Comparison of ENCODE assay signal across 23 cellular contexts in genomic region chr5:58199087-58199486, GRCh38.
DNase-seq lines count a peak whose midpoint lies in the region; ATAC-seq, FAIRE-seq and TF ChIP-seq lines count a peak whose summit lies in the region.
"Had no signal": no experiment of that assay in that cellular context is flagged by ENCODE, and none has a peak within 500 bp of the region (broad histone marks: within the 10 kb centered on the region; RNA-seq: fewer than 3 reads in every experiment).

No MANE protein-coding gene starts in this region.

- H3K9me2 ChIP-seq in SK-N-SH, result no peaks in the 10 kb centered on the region

- H3K36me3 ChIP-seq in Panc1 (ENCODE audit: control insufficient read depth, insufficient read depth, low read length) (no peaks in the 10 kb centered on the region), SK-N-SH (replicated peaks in 1 of 2; ENCODE audit: control insufficient read depth in 1 of 2, insufficient read depth in 2 of 2, low read length in 1 of 2) (no peaks in the 10 kb centered on the region), astrocyte (ENCODE audit: insufficient read depth, low read length) (no peaks in the 10 kb centered on the region)
- H3K36me3 ChIP-seq: BLaER1 treated with 17β-estradiol and CSF1 and Interleukin-3, amounts not matched to agents 10 nM and 100 nM had no signal

- no peaks in the 10 kb centered on the region for H3K4me1 Mint-ChIP-seq in astrocyte (ENCODE audit: low read depth, unreplicated experiment)
- H3K4me1 Mint-ChIP-seq in activated CD4-positive, alpha-beta T cell treated with anti-CD3 and anti-CD28 coated beads, Interleukin-2, amount 10 ng/mL, durations not matched to agents 7 days and 5 days, result no peaks in the 10 kb centered on the region
- H3K4me1 Mint-ChIP-seq: B cell had no signal

- H3K27me3 Mint-ChIP-seq in astrocyte (ENCODE audit: low read depth, unreplicated experiment), result no peaks in the 10 kb centered on the region
- peaks cover 5% of the 10 kb centered on the region for H3K27me3 Mint-ChIP-seq in activated CD4-positive, alpha-beta T cell treated with anti-CD3 and anti-CD28 coated beads, Interleukin-2, amount 10 ng/mL, durations not matched to agents 7 days and 5 days
- H3K27me3 Mint-ChIP-seq: CD4-positive, alpha-beta T cell had no signal

- H3K4me3 ChIP-seq in Panc1 (ENCODE audit: low read depth in 2 of 2, low read length in 2 of 2), result no peak overlapping the region
- H3K4me3 ChIP-seq in SK-N-SH (ENCODE audit: low read depth in 2 of 2, low read length in 1 of 2), result no peak overlapping the region
- H3K4me3 ChIP-seq in astrocyte (ENCODE audit: insufficient read depth, low read depth, low read length), result no peak overlapping the region
- H3K4me3 ChIP-seq: A549; BLaER1 treated with 17β-estradiol and CSF1 and Interleukin-3, amounts not matched to agents 10 nM and 100 nM; GM12878 had no signal

- BruUV-seq in Panc1 (replicated peaks; lab: Mats Ljungman, UMichigan), result no TSS peak

- intact Hi-C loops in Panc1 (cut with micrococcal nuclease; ENCODE audit: unreplicated experiment), result no loop called here

- TF ChIP-seq CTCF in Panc1 (IDR thresholded peaks at IDR 0.05) (no peak), SK-N-SH (IDR thresholded peaks at IDR 0.05) (no peak), astrocyte (IDR thresholded peaks at IDR 0.05; ENCODE audit: insufficient read depth, low read depth, low read length) (no peak)

- H3K79me2 ChIP-seq in SK-N-SH (ENCODE audit: insufficient read depth), result no peaks in the 10 kb centered on the region
- H3K79me2 ChIP-seq in astrocyte (ENCODE audit: insufficient read depth, low read length), result no peaks in the 10 kb centered on the region

- CTCF ChIA-PET in Panc1 (lab: Charles Lee), result no interaction called here
- CTCF ChIA-PET in SK-N-SH (lab: Yijun Ruan, JAX), result interaction anchor here (1.1 to 1.8 kb wide), 3 partner anchors 72 to 901 kb away, joined by 3 to 7 read pairs (median 3); no protein-coding TSS in a partner anchor
- CTCF ChIA-PET in activated CD4-positive, alpha-beta T cell treated with anti-CD3 and anti-CD28 coated beads, Interleukin-2, amount 10 ng/mL, durations not matched to agents 7 days and 5 days (lab: Charles Lee), result no interaction called here

- no peaks in the 10 kb centered on the region for H3K27me3 ChIP-seq in Panc1 (ENCODE audit: control insufficient read depth, insufficient read depth, low read length)
- no peaks in the 10 kb centered on the region for H3K27me3 ChIP-seq in SK-N-SH (ENCODE audit: insufficient read depth)
- H3K27me3 ChIP-seq in astrocyte (ENCODE audit: insufficient read depth, low read length), result no peaks in the 10 kb centered on the region
- H3K27me3 ChIP-seq: BLaER1 treated with 17β-estradiol and CSF1 and Interleukin-3, amounts not matched to agents 10 nM and 100 nM had no signal

- 79% methylated on average over 2 of the region's 2 CpGs for WGBS in SK-N-SH (ENCODE audit: low lambda C conversion rate)

- DNase-seq in Panc1 (ENCODE audit: low read depth, low spot score), result no peak
- peak; percentile 30 for DNase-seq in SK-N-SH
- DNase-seq in astrocyte (ENCODE audit: low read depth), result no peak
- DNase-seq in left kidney (ENCODE audit: low read depth, low spot score), result peak; percentile 23
- no peak for DNase-seq in activated CD4-positive, alpha-beta T cell treated with anti-CD3 and anti-CD28 coated beads, Interleukin-2, amount 10 ng/mL, durations not matched to agents 7 days and 5 days
- DNase-seq in SHP77 treated with DMSO at 0.1 percent for 48 hours (lab: John Stamatoyannopoulos, UW), result no peak
- DNase-seq: AML-193; Caco-2; Calu3; CD4-positive, alpha-beta T cell; CD8-positive, alpha-beta T cell; DMS79 treated with DMSO at 0.1 percent for 48 hours; GDM1 had no signal

- peak; percentile 20 for FAIRE-seq in astrocyte (lab: Jason Lieb, UNC)
- FAIRE-seq: D721Med, GM12878, GM12892, GM18507 had no signal

- no peak overlapping the region for H3K9ac ChIP-seq in SK-N-SH
- H3K9ac ChIP-seq in astrocyte (ENCODE audit: low read length), result no peak overlapping the region
- H3K9ac ChIP-seq: BLaER1 treated with 17β-estradiol and CSF1 and Interleukin-3, amounts not matched to agents 10 nM and 100 nM had no signal

- H3K27ac Mint-ChIP-seq in astrocyte (ENCODE audit: unreplicated experiment), result no peak overlapping the region
- no peak overlapping the region for H3K27ac Mint-ChIP-seq in activated CD4-positive, alpha-beta T cell treated with anti-CD3 and anti-CD28 coated beads, Interleukin-2, amount 10 ng/mL, durations not matched to agents 7 days and 5 days
- H3K27ac Mint-ChIP-seq: B cell; CD4-positive, alpha-beta T cell; CD8-positive, alpha-beta T cell had no signal

- TF ChIP-seq RAD21 in SK-N-SH (IDR thresholded peaks at IDR 0.05; ENCODE audit: low read length), result no peak

- no peak for ATAC-seq in Panc1
- ATAC-seq in HG03354 (IDR thresholded peaks at IDR 0.05; ENCODE audit: poor library complexity, severe bottlenecking, unreplicated experiment), result no peak
- ATAC-seq: A549; CD8-positive, alpha-beta T cell; GM12878 had no signal

- peak overlapping the region; percentile 17; the same call in 1 of the 2 replicates for H3K27ac ChIP-seq in Panc1 (ENCODE audit: low read length)
- H3K27ac ChIP-seq in SK-N-SH (ENCODE audit: low read depth in 2 of 2, low read length in 1 of 2), result no peak overlapping the region
- no peak overlapping the region for H3K27ac ChIP-seq in astrocyte (ENCODE audit: low read depth, low read length)
- H3K27ac ChIP-seq: 22Rv1; BLaER1 treated with 17β-estradiol and CSF1 and Interleukin-3, amounts not matched to agents 10 nM and 100 nM; C4-2B had no signal

- H3K4me1 ChIP-seq in Panc1 (ENCODE audit: control insufficient read depth, insufficient read depth, low read length) (no peaks in the 10 kb centered on the region), SK-N-SH (ENCODE audit: control insufficient read depth in 1 of 2, insufficient read depth in 2 of 2, low read depth in 1 of 2, low read length in 1 of 2) (no peaks in the 10 kb centered on the region; a peak in 1 of 4 replicates), astrocyte (ENCODE audit: insufficient read depth, low read length) (peaks cover 10% of the 10 kb centered on the region)
- H3K4me1 ChIP-seq: A549; BLaER1 treated with 17β-estradiol and CSF1 and Interleukin-3, amounts not matched to agents 10 nM and 100 nM; Caco-2 had no signal

- no peaks in the 10 kb centered on the region for H3K36me3 Mint-ChIP-seq in astrocyte (ENCODE audit: low read depth, unreplicated experiment)
- H3K36me3 Mint-ChIP-seq in activated CD4-positive, alpha-beta T cell treated with anti-CD3 and anti-CD28 coated beads, Interleukin-2, amount 10 ng/mL, durations not matched to agents 7 days and 5 days (ENCODE audit: low read depth), result no peaks in the 10 kb centered on the region
- H3K36me3 Mint-ChIP-seq: CD8-positive, alpha-beta T cell had no signal

- H3K4me3 Mint-ChIP-seq in astrocyte (ENCODE audit: unreplicated experiment), result no peak overlapping the region
- no peak overlapping the region for H3K4me3 Mint-ChIP-seq in activated CD4-positive, alpha-beta T cell treated with anti-CD3 and anti-CD28 coated beads, Interleukin-2, amount 10 ng/mL, durations not matched to agents 7 days and 5 days
- H3K4me3 Mint-ChIP-seq: B cell; CD4-positive, alpha-beta T cell; CD8-positive, alpha-beta T cell had no signal

- POLR2A ChIA-PET in Panc1 (lab: Charles Lee) (no interaction called here), SK-N-SH (lab: Yijun Ruan, JAX) (no interaction called here)
- POLR2A ChIA-PET in activated CD4-positive, alpha-beta T cell treated with anti-CD3 and anti-CD28 coated beads, Interleukin-2, amount 10 ng/mL, durations not matched to agents 7 days and 5 days (lab: Charles Lee), result no interaction called here

- peak in 1 of 2 experiments; percentile 89; a peak in 2 of 4 replicates for TF ChIP-seq EP300 in SK-N-SH (IDR thresholded peaks at IDR 0.05; ENCODE audit: borderline replicate concordance in 1 of 2, low read depth in 1 of 2, low read length in 1 of 2)

- no peaks in the 10 kb centered on the region for H3K9me3 Mint-ChIP-seq in astrocyte (ENCODE audit: unreplicated experiment)
- H3K9me3 Mint-ChIP-seq in activated CD4-positive, alpha-beta T cell treated with anti-CD3 and anti-CD28 coated beads, Interleukin-2, amount 10 ng/mL, durations not matched to agents 7 days and 5 days, result no peaks in the 10 kb centered on the region

- in situ Hi-C loops in Panc1 (cut with HindIII; ENCODE audit: low pct_unique_long_range_greater_than_20kb, low sequenced_read_pairs), result no loop called here

- H3K4me2 ChIP-seq in SK-N-SH (no peak overlapping the region), astrocyte (ENCODE audit: low read length) (no peak overlapping the region)
- H3K4me2 ChIP-seq: A549; BLaER1 treated with 17β-estradiol and CSF1 and Interleukin-3, amounts not matched to agents 10 nM and 100 nM had no signal

- H3K9me3 ChIP-seq in Panc1 (ENCODE audit: control insufficient read depth, insufficient read depth, low read depth, low read length), result peaks cover 8% of the 10 kb centered on the region; the same call in 1 of the 2 replicates
- H3K9me3 ChIP-seq in SK-N-SH, result no peaks in the 10 kb centered on the region
- H3K9me3 ChIP-seq in astrocyte (ENCODE audit: insufficient read depth, low read depth, low read length), result no peaks in the 10 kb centered on the region

- H2AFZ ChIP-seq in SK-N-SH (ENCODE audit: low read depth), result no peak overlapping the region
- no peak overlapping the region for H2AFZ ChIP-seq in astrocyte (ENCODE audit: low read depth, low read length)

- H3F3A ChIP-seq in SK-N-SH (replicated peaks; ENCODE audit: insufficient read depth), result no peaks in the 10 kb centered on the region

- H4K20me1 ChIP-seq in SK-N-SH (ENCODE audit: insufficient read depth), result no peaks in the 10 kb centered on the region
- no peaks in the 10 kb centered on the region for H4K20me1 ChIP-seq in astrocyte (ENCODE audit: insufficient read depth, low read length)
- H4K20me1 ChIP-seq: BLaER1 treated with 17β-estradiol and CSF1 and Interleukin-3, amounts not matched to agents 10 nM and 100 nM had no signal

TF ChIP-seq in SK-N-SH, 30 proteins besides CTCF, POLR2A, EP300 and RAD21:
- TF ChIP-seq SIN3A (IDR thresholded peaks at IDR 0.05; ENCODE audit: borderline replicate concordance, low read depth, low read length) (no peak), TCF12 (IDR thresholded peaks at IDR 0.05) (peak; percentile 44), JUND (IDR thresholded peaks at IDR 0.05) (no peak), CHD2 (IDR thresholded peaks at IDR 0.05; ENCODE audit: low read length, partially characterized antibody) (peak; percentile 67), POLR2AphosphoS5 (IDR thresholded peaks at IDR 0.05; ENCODE audit: low read depth, low read length) (peak; percentile 70), RCOR1 (IDR thresholded peaks at IDR 0.05; ENCODE audit: low read length) (peak; percentile 97), GATA2 (CRISPR knock-in tag; IDR thresholded peaks at IDR 0.05) (peak; percentile 95), GABPA (IDR thresholded peaks at IDR 0.05; ENCODE audit: low read depth) (no peak), FOXJ3 (CRISPR knock-in tag; IDR thresholded peaks at IDR 0.05) (peak; percentile 65; the same call in 1 of the 2 replicates)

Comparison
In these comparisons a context has a peak if more than half of its experiments do, and no peak if none do; other contexts are left out.
1. DNase-seq: peak in SK-N-SH (single experiment) and left kidney (single experiment); none in Panc1 (single experiment), astrocyte (single experiment), activated CD4-positive, alpha-beta T cell treated with anti-CD3 and anti-CD28 coated beads, Interleukin-2, amount 10 ng/mL, durations not matched to agents 7 days and 5 days (single experiment) and SHP77 treated with DMSO at 0.1 percent for 48 hours (single experiment).